10 cellular contexts compared by ENCODE assay signal in genomic region chr1:35047188-35047858, GRCh38. TPM values are rescaled to one million over a fixed set of nuclear protein-coding genes. Genes with fewer than 3 reads are reported as not detected.
DNase-seq lines count a peak whose midpoint lies in the region; ATAC-seq and TF ChIP-seq lines count a peak whose summit lies in the region.
"Had no signal": no experiment of that assay in that cellular context is flagged by ENCODE, and none has a peak within 500 bp of the region (broad histone marks: within the 10 kb centered on the region; RNA-seq: fewer than 3 reads in every experiment).

No MANE protein-coding gene starts in this region.

- H3K9me3 Mint-ChIP-seq in activated T-cell treated with anti-CD3 and anti-CD28 coated beads, Interleukin-2, amount 50 U/mL, for 72 hours, result no peaks in the 10 kb centered on the region
- no peaks in the 10 kb centered on the region for H3K9me3 Mint-ChIP-seq in CD4-positive, alpha-beta memory T cell
- no peaks in the 10 kb centered on the region for H3K9me3 Mint-ChIP-seq in activated CD8-positive, alpha-beta T cell treated with anti-CD3 and anti-CD28 coated beads, Interleukin-2, amount 10 ng/mL, durations not matched to agents 7 days and 5 days (ENCODE audit: insufficient read depth)

- peak overlapping the region; percentile 47 for H3K27ac Mint-ChIP-seq in activated T-cell treated with anti-CD3 and anti-CD28 coated beads, Interleukin-2, amount 50 U/mL, for 72 hours
- peak overlapping the region in 3 of 7 donors; percentile 64 to 88 (median 70) for H3K27ac Mint-ChIP-seq in CD4-positive, alpha-beta memory T cell
- no peak overlapping the region for H3K27ac Mint-ChIP-seq in activated CD8-positive, alpha-beta T cell treated with anti-CD3 and anti-CD28 coated beads, Interleukin-2, amount 10 ng/mL, durations not matched to agents 7 days and 5 days

- no peak for DNase-seq in activated T-cell treated with anti-CD3 and anti-CD28 coated beads, Interleukin-2, amount 50 U/mL, for 72 hours
- DNase-seq in activated T-cell treated with anti-CD3 and anti-CD28 coated beads, Interleukin-2, amount 50 U/mL, for 1 hour, result no peak
- peak; percentile 25 for DNase-seq in SK-MEL-5 (ENCODE audit: low read depth, low spot score)
- DNase-seq in esophagus squamous epithelium (lab: John Stamatoyannopoulos, UW), result no peak
- peak; percentile 95 for DNase-seq in stromal cell of bone marrow (ENCODE audit: low read depth)
- DNase-seq in CD4-positive, alpha-beta memory T cell, result no peak
- DNase-seq in activated CD8-positive, alpha-beta T cell treated with anti-CD3 and anti-CD28 coated beads, Interleukin-2, amount 10 ng/mL, durations not matched to agents 7 days and 5 days, result no peak
- DNase-seq in prostate gland (ENCODE audit: low spot score), result no peak
- DNase-seq: stimulated activated CD4-positive, alpha-beta T cell treated with anti-CD3 and anti-CD28 coated beads, Interleukin-15, amount 100 ng/mL, for 24 hours had no signal

- H3K27ac ChIP-seq in esophagus squamous epithelium (peak overlapping the region in 3 of 4 donors; percentile 16 to 65 (median 41)), prostate gland (no peak overlapping the region)
- no peak overlapping the region for H3K27ac ChIP-seq in CD4-positive, alpha-beta memory T cell (ENCODE audit: low read depth, low read length)
- H3K27ac ChIP-seq: A549 had no signal

- H3K27me3 ChIP-seq in esophagus squamous epithelium (no peaks in the 10 kb centered on the region), prostate gland (replicated peaks; ENCODE audit: insufficient read depth) (no peaks in the 10 kb centered on the region)
- no peaks in the 10 kb centered on the region for H3K27me3 ChIP-seq in CD4-positive, alpha-beta memory T cell (ENCODE audit: insufficient read depth, low read length)

- H3K4me3 ChIP-seq in esophagus squamous epithelium (no peak overlapping the region), prostate gland (no peak overlapping the region)
- H3K4me3 ChIP-seq in CD4-positive, alpha-beta memory T cell (ENCODE audit: low read length in 2 of 2), result no peak overlapping the region
- H3K4me3 ChIP-seq: A549 had no signal

- 3 to 21% methylated on average over 2 of the region's 2 CpGs for WGBS in esophagus squamous epithelium, 2 donors
- 38% methylated on average over 2 of the region's 2 CpGs for WGBS in prostate gland

- no peaks in the 10 kb centered on the region for H3K36me3 Mint-ChIP-seq in activated T-cell treated with anti-CD3 and anti-CD28 coated beads, Interleukin-2, amount 50 U/mL, for 72 hours (ENCODE audit: insufficient read depth in 2 of 2)
- no peaks in the 10 kb centered on the region for H3K36me3 Mint-ChIP-seq in CD4-positive, alpha-beta memory T cell
- no peaks in the 10 kb centered on the region for H3K36me3 Mint-ChIP-seq in activated CD8-positive, alpha-beta T cell treated with anti-CD3 and anti-CD28 coated beads, Interleukin-2, amount 10 ng/mL, durations not matched to agents 7 days and 5 days (ENCODE audit: low read depth)

- in situ Hi-C loops in SK-MEL-5 (cut with HindIII; ENCODE audit: low pct_unique_long_range_greater_than_20kb, low sequenced_read_pairs), result no loop called here

- POLR2A ChIA-PET in CD4-positive, alpha-beta memory T cell (lab: Charles Lee; ENCODE audit: partially characterized antibody), result no interaction called here
- POLR2A ChIA-PET in activated CD8-positive, alpha-beta T cell treated with anti-CD3 and anti-CD28 coated beads, Interleukin-2, amount 10 ng/mL, durations not matched to agents 7 days and 5 days (lab: Charles Lee), result no interaction called here

- no peak overlapping the region for H3K4me3 Mint-ChIP-seq in activated T-cell treated with anti-CD3 and anti-CD28 coated beads, Interleukin-2, amount 50 U/mL, for 72 hours
- no peak overlapping the region for H3K4me3 Mint-ChIP-seq in CD4-positive, alpha-beta memory T cell
- H3K4me3 Mint-ChIP-seq in activated CD8-positive, alpha-beta T cell treated with anti-CD3 and anti-CD28 coated beads, Interleukin-2, amount 10 ng/mL, durations not matched to agents 7 days and 5 days, result no peak overlapping the region

- H3K4me1 ChIP-seq in esophagus squamous epithelium (peaks cover 0 to 13% (median 8%) of the 10 kb centered on the region in 3 donors), prostate gland (replicated peaks) (no peaks in the 10 kb centered on the region)
- H3K4me1 ChIP-seq in CD4-positive, alpha-beta memory T cell (ENCODE audit: insufficient read depth, low read length), result no peaks in the 10 kb centered on the region
- H3K4me1 ChIP-seq: A549 had no signal

- H3K4me1 Mint-ChIP-seq in activated T-cell treated with anti-CD3 and anti-CD28 coated beads, Interleukin-2, amount 50 U/mL, for 72 hours (ENCODE audit: low read depth), result peaks cover 7% of the 10 kb centered on the region
- H3K4me1 Mint-ChIP-seq in CD4-positive, alpha-beta memory T cell, result no peaks in the 10 kb centered on the region
- no peaks in the 10 kb centered on the region for H3K4me1 Mint-ChIP-seq in activated CD8-positive, alpha-beta T cell treated with anti-CD3 and anti-CD28 coated beads, Interleukin-2, amount 10 ng/mL, durations not matched to agents 7 days and 5 days (ENCODE audit: low read depth)

- TF ChIP-seq CTCF in esophagus squamous epithelium (IDR thresholded peaks at IDR 0.05) (no peak), prostate gland (IDR thresholded peaks at IDR 0.05) (no peak)

- H3K36me3 ChIP-seq in esophagus squamous epithelium, result no peaks in the 10 kb centered on the region
- no peaks in the 10 kb centered on the region for H3K36me3 ChIP-seq in CD4-positive, alpha-beta memory T cell (ENCODE audit: insufficient read depth, low read length)
- no peaks in the 10 kb centered on the region for H3K36me3 ChIP-seq in prostate gland

- intact Hi-C loops in esophagus squamous epithelium (cut with DNase I) (no loop called here), prostate gland (cut with DNase I) (no loop called here)
- intact Hi-C loops in CD4-positive, alpha-beta memory T cell (cut with micrococcal nuclease), result no loop called here

- no peak for ATAC-seq in activated T-cell treated with anti-CD3 and anti-CD28 coated beads, Interleukin-2, amount 50 U/mL, for 72 hours (replicated peaks in 1 of 2)
- no peak for ATAC-seq in activated CD8-positive, alpha-beta T cell treated with anti-CD3 and anti-CD28 coated beads, Interleukin-2, amount 10 ng/mL, durations not matched to agents 7 days and 5 days
- ATAC-seq: A549 had no signal

- CTCF ChIA-PET in CD4-positive, alpha-beta memory T cell (lab: Charles Lee; ENCODE audit: partially characterized antibody), result no interaction called here
- CTCF ChIA-PET in activated CD8-positive, alpha-beta T cell treated with anti-CD3 and anti-CD28 coated beads, Interleukin-2, amount 10 ng/mL, durations not matched to agents 7 days and 5 days (lab: Charles Lee), result interaction anchor here (1.2 kb wide), 1 partner anchor 41 kb away, joined by 3 read pairs; no protein-coding TSS in a partner anchor

- H3K9me3 ChIP-seq in esophagus squamous epithelium, result no peaks in the 10 kb centered on the region
- no peaks in the 10 kb centered on the region for H3K9me3 ChIP-seq in CD4-positive, alpha-beta memory T cell (ENCODE audit: control insufficient read depth in 1 of 2, low read length in 2 of 2)
- no peaks in the 10 kb centered on the region for H3K9me3 ChIP-seq in prostate gland
- H3K9me3 ChIP-seq: A549 had no signal

- H3K27me3 Mint-ChIP-seq in activated T-cell treated with anti-CD3 and anti-CD28 coated beads, Interleukin-2, amount 50 U/mL, for 72 hours (ENCODE audit: low read depth), result no peaks in the 10 kb centered on the region
- H3K27me3 Mint-ChIP-seq in CD4-positive, alpha-beta memory T cell, result peaks cover 1 to 3% of the 10 kb centered on the region in 2 donors
- H3K27me3 Mint-ChIP-seq in activated CD8-positive, alpha-beta T cell treated with anti-CD3 and anti-CD28 coated beads, Interleukin-2, amount 10 ng/mL, durations not matched to agents 7 days and 5 days (ENCODE audit: low read depth), result peaks cover 2% of the 10 kb centered on the region

- no peak for TF ChIP-seq POLR2A in esophagus squamous epithelium (IDR thresholded peaks at IDR 0.05)
- no peak for TF ChIP-seq POLR2A in prostate gland (IDR thresholded peaks at IDR 0.05)

RNA-seq across cellular contexts. Expression of gene ZMYM6, which starts 15.6 kb away (rescaled TPM):
- 10 to 100 TPM; 35.7 to 36.8 TPM for total RNA-seq in activated T-cell treated with anti-CD3 and anti-CD28 coated beads, Interleukin-2, amount 50 U/mL, for 72 hours
- 10.0 and 10.4 TPM in 2 replicates for total RNA-seq in SK-MEL-5 (2014; rRNA removed; shearing (Covaris generic))
- polyA plus RNA-seq in SK-MEL-5 (2015; cell fraction: cytosol; rRNA removed), result 5.5 and 8.6 TPM in 2 replicates
- 47.3 and 65.0 TPM in 2 replicates for polyA plus RNA-seq in SK-MEL-5 (2015; cell fraction: nucleus; rRNA removed)
- total RNA-seq in esophagus squamous epithelium (10 to 100 TPM in 3 of 4 donors, 1 to 10 TPM in 1; 9.7 to 23.8 (median 15.5) TPM), prostate gland (10 to 100 TPM in 1 of 2 donors, 1 to 10 TPM in 1; 8.0 to 19.5 TPM)
- total RNA-seq in CD4-positive, alpha-beta memory T cell, result 10 to 100 TPM; 42.9 to 45.8 TPM
- 1 to 10 TPM; 7.5 to 8.2 TPM for polyA plus RNA-seq in CD4-positive, alpha-beta memory T cell
- 10 to 100 TPM; 15.2 to 19.2 TPM for total RNA-seq in activated CD8-positive, alpha-beta T cell treated with anti-CD3 and anti-CD28 coated beads, Interleukin-2, amount 10 ng/mL, durations not matched to agents 7 days and 5 days

RNA-seq across cellular contexts. Expression of gene ZMYM1, which starts 31.9 kb away (rescaled TPM):
- total RNA-seq in activated T-cell treated with anti-CD3 and anti-CD28 coated beads, Interleukin-2, amount 50 U/mL, for 72 hours, result 1 to 10 TPM; 3.8 to 5.1 TPM
- 18.8 and 19.3 TPM in 2 replicates for total RNA-seq in SK-MEL-5 (2014; rRNA removed; shearing (Covaris generic))
- 6.4 and 12.1 TPM in 2 replicates for polyA plus RNA-seq in SK-MEL-5 (2015; cell fraction: cytosol; rRNA removed)
- 39.8 and 41.2 TPM in 2 replicates for polyA plus RNA-seq in SK-MEL-5 (2015; cell fraction: nucleus; rRNA removed)
- 10 to 100 TPM; 10.6 to 18.1 (median 11.9) TPM for total RNA-seq in esophagus squamous epithelium
- 10 to 100 TPM; 24.6 to 25.9 TPM for total RNA-seq in CD4-positive, alpha-beta memory T cell
- polyA plus RNA-seq in CD4-positive, alpha-beta memory T cell, result 10 to 100 TPM; 10.0 to 13.3 TPM
- total RNA-seq in activated CD8-positive, alpha-beta T cell treated with anti-CD3 and anti-CD28 coated beads, Interleukin-2, amount 10 ng/mL, durations not matched to agents 7 days and 5 days, result 10 to 100 TPM; 19.6 to 21.4 TPM
- total RNA-seq in prostate gland, result 10 to 100 TPM; 12.0 to 31.5 TPM

Comparison
In these comparisons a context has a peak if more than half of its experiments do, and no peak if none do; other contexts are left out.
1. DNase-seq: peak in SK-MEL-5 (single experiment) and stromal cell of bone marrow (single experiment); none in activated T-cell treated with anti-CD3 and anti-CD28 coated beads, Interleukin-2, amount 50 U/mL, for 72 hours (0 of 2), activated T-cell treated with anti-CD3 and anti-CD28 coated beads, Interleukin-2, amount 50 U/mL, for 1 hour (single experiment), esophagus squamous epithelium (single experiment), CD4-positive, alpha-beta memory T cell (0 of 5), activated CD8-positive, alpha-beta T cell treated with anti-CD3 and anti-CD28 coated beads, Interleukin-2, amount 10 ng/mL, durations not matched to agents 7 days and 5 days (single experiment) and prostate gland (single experiment).
2. H3K27ac ChIP-seq: peak in esophagus squamous epithelium (3 of 4); none in CD4-positive, alpha-beta memory T cell (single experiment) and prostate gland (0 of 2).